Comparison of ENCODE assay signal across 7 cellular contexts in the genomic region with DNA sequence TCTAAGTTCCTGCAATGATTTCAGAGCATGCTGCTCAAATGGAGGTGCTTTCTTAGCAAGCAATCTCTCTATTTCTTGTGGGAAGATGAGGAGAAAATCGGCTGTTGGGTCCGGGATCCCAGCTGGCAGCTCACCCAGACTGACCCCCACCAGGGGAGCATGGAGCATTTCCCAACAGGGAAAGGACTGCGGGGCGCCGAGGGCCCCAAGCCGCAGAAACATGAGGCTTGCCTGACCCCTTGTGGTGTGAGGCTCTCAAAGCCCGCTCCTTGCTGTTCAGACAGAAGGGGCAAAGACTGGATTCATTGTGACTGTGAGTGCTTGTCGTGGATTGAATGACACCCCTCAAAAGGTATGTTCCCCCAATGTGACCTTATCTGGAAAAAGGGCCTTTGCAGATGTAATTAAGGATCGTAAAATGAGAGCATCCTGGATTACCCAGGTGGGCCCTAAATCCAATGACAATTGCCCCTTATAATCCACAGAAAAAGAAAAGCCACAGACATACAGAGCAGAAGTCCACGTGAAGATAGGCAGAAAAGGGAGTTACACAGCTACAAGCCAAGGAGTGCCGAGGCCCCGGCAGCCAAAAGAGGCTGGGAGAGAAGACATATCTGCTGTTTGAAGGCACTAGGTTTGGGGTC.
DNase-seq lines count a peak whose midpoint lies in the region; ATAC-seq and TF ChIP-seq lines count a peak whose summit lies in the region.

No MANE protein-coding gene starts in this region.

- H3K36me3 ChIP-seq in DOHH2 (ENCODE audit: control insufficient read depth, low read length) (no peaks in the 10 kb centered on the region), PC-9 (ENCODE audit: low read depth) (no peaks in the 10 kb centered on the region)

- ATAC-seq in HG02763 (IDR thresholded peaks at IDR 0.05; ENCODE audit: unreplicated experiment) = no peak

- no peak overlapping the region for H3K4me3 ChIP-seq in DOHH2 (ENCODE audit: low read length)
- no peak overlapping the region for H3K4me3 ChIP-seq in HFF-Myc (replicated peaks; ENCODE audit: low read depth, low read length)
- no peak overlapping the region for H3K4me3 ChIP-seq in PC-9

- CTCF ChIA-PET in PC-9 (lab: Charles Lee) = no interaction called here

- H2AFZ ChIP-seq in PC-9 = no peak overlapping the region

- H3K79me2 ChIP-seq in DOHH2 (ENCODE audit: control insufficient read depth, low read length) (no peaks in the 10 kb centered on the region), PC-9 (ENCODE audit: low read depth) (no peaks in the 10 kb centered on the region)

- H3K9me2 ChIP-seq in DOHH2 (replicated peaks; ENCODE audit: control insufficient read depth, low read length) (no peaks in the 10 kb centered on the region), PC-9 (ENCODE audit: insufficient read depth) (no peaks in the 10 kb centered on the region)

- H3K4me2 ChIP-seq in DOHH2 (ENCODE audit: low read length) (no peak overlapping the region), PC-9 (no peak overlapping the region)

- H4K20me1 ChIP-seq in DOHH2 (ENCODE audit: control insufficient read depth, insufficient read depth, low read depth, low read length) (no peaks in the 10 kb centered on the region), PC-9 (ENCODE audit: insufficient read depth) (no peaks in the 10 kb centered on the region)

- H3F3A ChIP-seq in DOHH2 (ENCODE audit: control insufficient read depth, insufficient read depth) (no peaks in the 10 kb centered on the region), PC-9 (ENCODE audit: insufficient read depth, low read depth) (no peaks in the 10 kb centered on the region)

- no peaks in the 10 kb centered on the region for H3K9me3 ChIP-seq in DOHH2 (ENCODE audit: control insufficient read depth, insufficient read depth, low read length)
- H3K9me3 ChIP-seq in PC-9 (ENCODE audit: insufficient read depth, low read depth) = no peaks in the 10 kb centered on the region

- no TSS peak for BruUV-seq in PC-9 (replicated peaks; lab: Mats Ljungman, UMichigan)

- POLR2A ChIA-PET in PC-9 (lab: Charles Lee; ENCODE audit: unreplicated experiment) = no interaction called here

- TF ChIP-seq CTCF in DOHH2 (IDR thresholded peaks at IDR 0.05; ENCODE audit: low read depth, low read length, poor library complexity, severe bottlenecking) (peak; percentile 55), HFF-Myc (IDR thresholded peaks at IDR 0.05; ENCODE audit: low read depth, low read length, missing control alignments) (peak; percentile 62), PC-9 (conservative IDR thresholded peaks at IDR 0.05) (peak; percentile 79)

- H3K4me1 ChIP-seq in DOHH2 (ENCODE audit: control insufficient read depth, low read length) (no peaks in the 10 kb centered on the region), PC-9 (replicated peaks; ENCODE audit: insufficient read depth) (no peaks in the 10 kb centered on the region)

- no peaks in the 10 kb centered on the region for H3K27me3 ChIP-seq in DOHH2 (ENCODE audit: control insufficient read depth, low read length)
- peaks cover 89% of the 10 kb centered on the region for H3K27me3 ChIP-seq in PC-9 (ENCODE audit: insufficient read depth, low read depth)

- DNase-seq in HFF-Myc (ENCODE audit: extremely low read depth, low read depth) (no peak), PC-9 (peak in 1 of 2 experiments; percentile 52), fibroblast of peridontal ligament (ENCODE audit: extremely low read depth) (peak; percentile 5), putamen (ENCODE audit: low spot score) (peak; percentile 13), activated T-cell treated with anti-CD3 and anti-CD28 coated beads for 4 hours (no peak)

- intact Hi-C loops in PC-9 (cut with micrococcal nuclease; ENCODE audit: unreplicated experiment) = loop anchor here (5.0 to 10.0 kb wide), 7 partner anchors 260 to 1340 kb away; a partner anchor contains a TSS

- no peak overlapping the region for H3K27ac ChIP-seq in DOHH2 (ENCODE audit: low read depth, low read length)
- no peak overlapping the region for H3K27ac ChIP-seq in PC-9

Comparison
In these comparisons a context has a peak if more than half of its experiments do, and no peak if none do; other contexts are left out.
1. DNase-seq: peak in fibroblast of peridontal ligament (single experiment) and putamen (single experiment); none in HFF-Myc (single experiment) and activated T-cell treated with anti-CD3 and anti-CD28 coated beads for 4 hours (single experiment).
2. Peak in every context shown above with its lines, with median percentiles within 50 percentile points of each other: CTCF ChIP-seq.